ENCODE assay signal across 26 cellular contexts in genomic region chr4:155774033-155774432, GRCh38. TPM values are rescaled to one million over a fixed set of nuclear protein-coding genes. Genes with fewer than 3 reads are reported as not detected.
A peak's percentile ranks its signal among the peaks of the same experiment; 100 is the strongest.
DNase-seq lines count a peak whose midpoint lies in the region; ATAC-seq and TF ChIP-seq lines count a peak whose summit lies in the region.
"Had no signal": no experiment of that assay in that cellular context is flagged by ENCODE, and none has a peak within 500 bp of the region (broad histone marks: within the 10 kb centered on the region; RNA-seq: fewer than 3 reads in every experiment).

No MANE protein-coding gene starts in this region.

- H3K27ac ChIP-seq in Karpas-422 (ENCODE audit: low read length) (no peak overlapping the region), esophagus muscularis mucosa (replicated peaks in 1 of 4) (peak overlapping the region; percentile 23 to 68 (median 48)), stomach (peak overlapping the region in 3 of 5 donors; percentile 24 to 70 (median 65)), foreskin keratinocyte (no peak overlapping the region)
- H3K27ac ChIP-seq: KMS-11, SK-N-MC had no signal

- H3K36me3 ChIP-seq in Karpas-422 (ENCODE audit: insufficient read depth, low read length) (no peaks in the 10 kb centered on the region), esophagus muscularis mucosa (peaks cover 0 to 8% (median 4%) of the 10 kb centered on the region in 4 donors), stomach (peaks cover 0 to 9% (median 3%) of the 10 kb centered on the region in 4 donors)
- H3K36me3 ChIP-seq: BE2C had no signal

- intact Hi-C loops in esophagus muscularis mucosa (cut with DNase I): no loop called here
- intact Hi-C loops in left ventricle myocardium superior (cut with micrococcal nuclease): no loop called here
- intact Hi-C loops in stomach (cut with DNase I; ENCODE audit: low total_unique reads): no loop called here

- no peak for TF ChIP-seq CTCF in esophagus muscularis mucosa (IDR thresholded peaks at IDR 0.05)
- no peak for TF ChIP-seq CTCF in stomach (IDR thresholded peaks at IDR 0.05)
- no peak for TF ChIP-seq CTCF in foreskin keratinocyte (conservative IDR thresholded peaks at IDR 0.05)
- no peak for TF ChIP-seq CTCF in GM20000 (IDR thresholded peaks at IDR 0.05; ENCODE audit: extremely low read depth, missing control alignments)

- H2AFZ ChIP-seq in Karpas-422 (ENCODE audit: low read length): peak overlapping the region; percentile 87

- H3K79me2 ChIP-seq in Karpas-422 (ENCODE audit: low read length): no peaks in the 10 kb centered on the region

- TF ChIP-seq POLR2A in esophagus muscularis mucosa (IDR thresholded peaks at IDR 0.05; ENCODE audit: low read depth) (no peak), stomach (IDR thresholded peaks at IDR 0.05) (no peak)

- TF ChIP-seq EP300 in esophagus muscularis mucosa (IDR thresholded peaks at IDR 0.05) (no peak), stomach (IDR thresholded peaks at IDR 0.05) (no peak)

- H3K27me3 ChIP-seq in Karpas-422 (ENCODE audit: low read length) (no peaks in the 10 kb centered on the region), esophagus muscularis mucosa (no peaks in the 10 kb centered on the region), stomach (no peaks in the 10 kb centered on the region), foreskin keratinocyte (no peaks in the 10 kb centered on the region)
- H3K27me3 ChIP-seq: BE2C had no signal

- peak; percentile 98 for ATAC-seq in left ventricle myocardium superior
- ATAC-seq in foreskin keratinocyte: no peak
- ATAC-seq in HG03571 (IDR thresholded peaks at IDR 0.05; ENCODE audit: unreplicated experiment): no peak

- H3K4me3 ChIP-seq in Karpas-422 (ENCODE audit: low read length) (no peak overlapping the region), esophagus muscularis mucosa (no peak overlapping the region), stomach (no peak overlapping the region)
- H3K4me3 ChIP-seq: SK-N-MC had no signal

- 66% methylated on average over 4 of the region's 4 CpGs for WGBS in esophagus muscularis mucosa
- WGBS in stomach, 5 donors: 62 to 88% (median 82%) methylated on average over 4 of the region's 4 CpGs

- H3K4me1 ChIP-seq in Karpas-422 (ENCODE audit: low read length) (peaks cover 42% of the 10 kb centered on the region), esophagus muscularis mucosa (peaks cover 5 to 47% (median 43%) of the 10 kb centered on the region in 4 donors), stomach (peaks cover 3 to 29% (median 19%) of the 10 kb centered on the region in 4 donors), foreskin keratinocyte (no peaks in the 10 kb centered on the region)
- H3K4me1 ChIP-seq: BE2C had no signal

- H3K4me2 ChIP-seq in Karpas-422 (ENCODE audit: low read depth, low read length, poor library complexity, severe bottlenecking): no peak overlapping the region
- H3K4me2 ChIP-seq: KMS-11 had no signal

- no peaks in the 10 kb centered on the region for H4K20me1 ChIP-seq in Karpas-422 (ENCODE audit: insufficient read depth, low read depth, low read length)

- H3K9me3 ChIP-seq in Karpas-422 (ENCODE audit: low read length) (peaks cover 6% of the 10 kb centered on the region; the same call in 1 of the 2 replicates), esophagus muscularis mucosa (no peaks in the 10 kb centered on the region), stomach (no peaks in the 10 kb centered on the region)
- H3K9me3 ChIP-seq: BE2C had no signal

- H3K9me2 ChIP-seq in Karpas-422 (replicated peaks; ENCODE audit: insufficient read depth, low read length): no peaks in the 10 kb centered on the region

- no peak overlapping the region for H3K9ac ChIP-seq in Karpas-422 (ENCODE audit: low read length)
- H3K9ac ChIP-seq: KMS-11 had no signal

- DNase-seq in Karpas-422 (no peak), esophagus muscularis mucosa (ENCODE audit: extremely low spot score) (no peak), left ventricle myocardium superior (peak; percentile 39), stomach (no peak), foreskin keratinocyte (no peak), GM20000 (ENCODE audit: low spot score) (no peak)
- DNase-seq: ACHN; BE2C; CD8-positive, alpha-beta memory T cell; DMS 273 treated with DMSO at 0.1 percent for 48 hours; DMS79; EL; GDM1; NCI-H1092; NCI-H1417 treated with DMSO at 0.1 percent for 48 hours; NCI-H1694 treated with DMSO at 0.1 percent for 48 hours; NCI-H2081; NCI-H2171; NCI-H226; NCI-H510A; NCI-H69; RPMI8226; SHP77 treated with DMSO at 0.1 percent for 48 hours had no signal

RNA-seq across cellular contexts. Expression of gene GUCY1B1, which starts 15.2 kb away (rescaled TPM):
- total RNA-seq in Karpas-422 (2014; rRNA removed; shearing (Covaris generic); ENCODE audit: low replicate concordance): 0.47 and 3.2 TPM in 2 replicates
- 10 to 100 TPM; 30.6 to 61.9 (median 41.6) TPM for total RNA-seq in esophagus muscularis mucosa
- 31.3 TPM for total RNA-seq in left ventricle myocardium superior
- 10 to 100 TPM in 4 of 5 donors, not detected in 1; 14.8 to 59.8 (median 32.7) TPM for total RNA-seq in stomach
- polyA plus RNA-seq in stomach: 10 to 100 TPM in 1 of 3 donors, 1 to 10 TPM in 2; 5.3 to 10.5 (median 7.8) TPM
- total RNA-seq in foreskin keratinocyte: 0.17 and 0.32 TPM in 2 replicates
- 0.06 and 0.18 TPM in 2 replicates for polyA plus RNA-seq in foreskin keratinocyte

Comparison
In these comparisons a context has a peak if more than half of its experiments do, and no peak if none do; other contexts are left out.
1. H3K27ac ChIP-seq: peak in esophagus muscularis mucosa (4 of 4) and stomach (3 of 5); none in Karpas-422 (single experiment) and foreskin keratinocyte (single experiment).